In genomic region chr12:49750994-49751393, GRCh38 we compare ENCODE assay signal across 1 cellular context.
TF ChIP-seq lines count a peak whose summit lies in the region.

No MANE protein-coding gene starts in this region.

TF ChIP-seq in GM12878, 131 proteins besides CTCF, POLR2A, EP300 and RAD21:
- TF ChIP-seq ZNF24 (IDR thresholded peaks at IDR 0.05) (no peak), SIN3A (IDR thresholded peaks at IDR 0.05; ENCODE audit: low read depth, low read length) (no peak), CREB1 (IDR thresholded peaks at IDR 0.05; ENCODE audit: low read depth) (no peak), RUNX3 (IDR thresholded peaks at IDR 0.05; ENCODE audit: low read length) (no peak), BRCA1 (IDR thresholded peaks at IDR 0.05; ENCODE audit: low read depth, low read length) (no peak)
